In the genomic region with DNA sequence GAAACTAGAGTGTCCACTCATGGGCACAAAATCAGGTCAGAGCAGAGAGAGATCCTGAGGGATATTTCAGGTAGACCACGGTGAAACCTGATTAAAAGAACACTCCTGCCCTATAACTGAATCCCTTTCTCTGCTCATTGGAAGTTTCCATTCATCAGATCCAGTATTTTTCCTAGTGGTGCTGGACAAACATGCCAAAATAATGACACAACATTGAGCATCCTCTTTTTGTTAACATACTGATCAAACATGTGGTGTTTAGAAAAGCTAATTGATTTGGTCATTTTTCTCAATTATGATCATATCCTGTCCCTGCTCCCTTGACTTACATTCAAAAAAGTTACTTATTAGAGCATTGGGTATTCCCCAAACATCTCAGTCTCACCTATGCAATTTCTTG, we compare ENCODE assay signal across 16 cellular contexts. TPM values are rescaled to one million over a fixed set of nuclear protein-coding genes. Genes with fewer than 3 reads are reported as not detected.
A peak's percentile ranks its signal among the peaks of the same experiment; 100 is the strongest.
DNase-seq lines count a peak whose midpoint lies in the region; ATAC-seq and TF ChIP-seq lines count a peak whose summit lies in the region.
"Had no signal": no experiment of that assay in that cellular context is flagged by ENCODE, and none has a peak within 500 bp of the region (broad histone marks: within the 10 kb centered on the region; RNA-seq: fewer than 3 reads in every experiment).

No MANE protein-coding gene starts in this region.

- ATAC-seq in SK-N-SH treated with all-trans-retinoic acid at 6 μM for 48 hours (no peak), PC-3 (peak; percentile 11), HG02852 (IDR thresholded peaks at IDR 0.05; ENCODE audit: unreplicated experiment) (no peak)
- ATAC-seq: GM23338 had no signal

- H3K9ac ChIP-seq in SK-N-SH (no peak overlapping the region), PC-3 (ENCODE audit: low read length) (no peak overlapping the region), smooth muscle cell (ENCODE audit: low read depth) (no peak overlapping the region)
- H3K9ac ChIP-seq: BLaER1 had no signal

- BruUV-seq in PC-3 (replicated peaks; lab: Mats Ljungman, UMichigan): no TSS peak

- no peak overlapping the region for H3K4me3 ChIP-seq in SK-N-SH (ENCODE audit: low read depth in 2 of 2, low read length in 1 of 2)
- no peak overlapping the region for H3K4me3 ChIP-seq in PC-3 (ENCODE audit: low read length)
- H3K4me3 ChIP-seq in smooth muscle cell: no peak overlapping the region
- H3K4me3 ChIP-seq: BLaER1, GM23338 had no signal

- H3K9me3 ChIP-seq in SK-N-SH (no peaks in the 10 kb centered on the region), PC-3 (ENCODE audit: low read length) (no peaks in the 10 kb centered on the region), smooth muscle cell (replicated peaks; ENCODE audit: low read depth) (no peaks in the 10 kb centered on the region)
- H3K9me3 ChIP-seq: BLaER1, Caco-2 had no signal

- no peak for TF ChIP-seq RAD21 in SK-N-SH (IDR thresholded peaks at IDR 0.05; ENCODE audit: low read length)

- CTCF ChIA-PET in SK-N-SH (lab: Yijun Ruan, JAX) (no interaction called here), PC-3 (lab: Charles Lee) (no interaction called here)

- DNase-seq in SK-N-SH (no peak), PC-3 (peak; percentile 51), fibroblast of peridontal ligament (ENCODE audit: extremely low read depth) (peak; percentile 28), smooth muscle cell (lab: John Stamatoyannopoulos, UW; ENCODE audit: unreplicated experiment) (no peak), NCI-H748 treated with DMSO at 0.1 percent for 48 hours (lab: John Stamatoyannopoulos, UW) (no peak), posterior cingulate gyrus (no peak)
- DNase-seq: AML-193; Caco-2; CD8-positive, alpha-beta memory T cell; DND-41; H7 had no signal

- H3K4me2 ChIP-seq in SK-N-SH: peak overlapping the region; percentile 31; the same call in 1 of the 2 replicates
- peak overlapping the region; percentile 10; the same call in 1 of the 2 replicates for H3K4me2 ChIP-seq in PC-3 (ENCODE audit: low read length)
- peak overlapping the region; percentile 50 for H3K4me2 ChIP-seq in smooth muscle cell
- H3K4me2 ChIP-seq: BLaER1, GM23338 had no signal

- POLR2A ChIA-PET in SK-N-SH (lab: Yijun Ruan, JAX): no interaction called here
- POLR2A ChIA-PET in PC-3 (lab: Charles Lee; ENCODE audit: unreplicated experiment): no interaction called here

- H3K27ac ChIP-seq in SK-N-SH (ENCODE audit: low read depth in 2 of 2, low read length in 1 of 2) (no peak overlapping the region), PC-3 (ENCODE audit: low read length) (no peak overlapping the region), smooth muscle cell (ENCODE audit: low read depth) (no peak overlapping the region)
- H3K27ac ChIP-seq: 22Rv1, BLaER1 had no signal

- intact Hi-C loops in PC-3 (cut with micrococcal nuclease): no loop called here
- intact Hi-C loops in posterior cingulate gyrus (cut with DNase I): no loop called here

- H3K79me2 ChIP-seq in SK-N-SH (ENCODE audit: insufficient read depth) (no peaks in the 10 kb centered on the region), PC-3 (ENCODE audit: low read length) (no peaks in the 10 kb centered on the region), smooth muscle cell (ENCODE audit: low read depth) (no peaks in the 10 kb centered on the region)

- H3K36me3 ChIP-seq in SK-N-SH (replicated peaks in 1 of 2; ENCODE audit: control insufficient read depth in 1 of 2, insufficient read depth in 2 of 2, low read length in 1 of 2) (peaks cover 0 to 12% of the 10 kb centered on the region in 2 experiments), PC-3 (ENCODE audit: low read depth, low read length) (no peaks in the 10 kb centered on the region), smooth muscle cell (ENCODE audit: low read depth) (no peaks in the 10 kb centered on the region)
- H3K36me3 ChIP-seq: BLaER1 had no signal

- H3K4me1 ChIP-seq in SK-N-SH (ENCODE audit: control insufficient read depth in 1 of 2, insufficient read depth in 2 of 2, low read depth in 1 of 2, low read length in 1 of 2) (peaks cover 0 to 19% of the 10 kb centered on the region in 2 experiments; a peak in 2 of 4 replicates), PC-3 (ENCODE audit: insufficient read depth, low read length) (peaks cover 58% of the 10 kb centered on the region), smooth muscle cell (ENCODE audit: low read depth) (no peaks in the 10 kb centered on the region)
- H3K4me1 ChIP-seq: BLaER1, Caco-2 had no signal

- no peak overlapping the region for H2AFZ ChIP-seq in SK-N-SH (ENCODE audit: low read depth)
- no peak overlapping the region for H2AFZ ChIP-seq in PC-3 (ENCODE audit: low read length)
- H2AFZ ChIP-seq in smooth muscle cell (ENCODE audit: low read depth): no peak overlapping the region
- H2AFZ ChIP-seq: GM23338 had no signal

- H4K20me1 ChIP-seq in SK-N-SH (ENCODE audit: insufficient read depth): no peaks in the 10 kb centered on the region
- no peaks in the 10 kb centered on the region for H4K20me1 ChIP-seq in PC-3 (ENCODE audit: low read length)
- H4K20me1 ChIP-seq in smooth muscle cell (ENCODE audit: low read depth): no peaks in the 10 kb centered on the region
- H4K20me1 ChIP-seq: BLaER1 had no signal

- H3F3A ChIP-seq in SK-N-SH (replicated peaks; ENCODE audit: insufficient read depth) (no peaks in the 10 kb centered on the region), PC-3 (ENCODE audit: low read length, unreplicated experiment) (no peaks in the 10 kb centered on the region), smooth muscle cell (ENCODE audit: low read depth) (no peaks in the 10 kb centered on the region)

- TF ChIP-seq EP300 in SK-N-SH (IDR thresholded peaks at IDR 0.05; ENCODE audit: borderline replicate concordance in 1 of 2, low read depth in 1 of 2, low read length in 1 of 2): no peak

- no peaks in the 10 kb centered on the region for H3K27me3 ChIP-seq in SK-N-SH (ENCODE audit: insufficient read depth)
- H3K27me3 ChIP-seq in PC-3 (ENCODE audit: low read length): no peaks in the 10 kb centered on the region
- no peaks in the 10 kb centered on the region for H3K27me3 ChIP-seq in smooth muscle cell (ENCODE audit: low read depth)
- H3K27me3 ChIP-seq: BLaER1 had no signal

- 91% methylated on average over 1 of the region's 1 CpG for WGBS in SK-N-SH (ENCODE audit: low lambda C conversion rate)
- 100% methylated on average over 1 of the region's 1 CpG for WGBS in smooth muscle cell (ENCODE audit: low lambda C conversion rate)

- TF ChIP-seq CTCF in SK-N-SH (IDR thresholded peaks at IDR 0.05): no peak
- TF ChIP-seq CTCF in PC-3 (conservative IDR thresholded peaks at IDR 0.05; ENCODE audit: low read depth, low read length): no peak
- no peak for TF ChIP-seq CTCF in smooth muscle cell (IDR thresholded peaks at IDR 0.05; ENCODE audit: borderline replicate concordance, insufficient read depth, poor library complexity, severe bottlenecking)

- H3K9me2 ChIP-seq in SK-N-SH (no peaks in the 10 kb centered on the region), PC-3 (replicated peaks; ENCODE audit: low read length) (no peaks in the 10 kb centered on the region)

TF ChIP-seq in SK-N-SH, 30 proteins besides CTCF, POLR2A, EP300 and RAD21 (continues in another document):
- TF ChIP-seq FOXJ3 (CRISPR knock-in tag; IDR thresholded peaks at IDR 0.05) (no peak), SMC3 (IDR thresholded peaks at IDR 0.05; ENCODE audit: low read depth, low read length) (no peak), MEF2A (IDR thresholded peaks at IDR 0.05; ENCODE audit: borderline replicate concordance, low read depth) (no peak), MXI1 (IDR thresholded peaks at IDR 0.05; ENCODE audit: low read depth, low read length) (no peak), GATA2 (CRISPR knock-in tag; IDR thresholded peaks at IDR 0.05) (no peak), FOXM1 (IDR thresholded peaks at IDR 0.05; ENCODE audit: low read depth) (no peak)
- TF ChIP-seq, protein P1, sequence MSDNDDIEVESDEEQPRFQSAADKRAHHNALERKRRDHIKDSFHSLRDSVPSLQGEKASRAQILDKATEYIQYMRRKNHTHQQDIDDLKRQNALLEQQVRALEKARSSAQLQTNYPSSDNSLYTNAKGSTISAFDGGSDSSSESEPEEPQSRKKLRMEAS (IDR thresholded peaks at IDR 0.05; ENCODE audit: low read depth): no peak

TF ChIP-seq in SK-N-SH treated with all-trans-retinoic acid at 6 μM for 48 hours, 23 proteins besides CTCF, POLR2A, EP300 and RAD21 (continues in another document):
- no peak for TF ChIP-seq TCF4 (CRISPR knock-in tag; IDR thresholded peaks at IDR 0.05; ENCODE audit: borderline replicate concordance)
- TF ChIP-seq, protein P2, sequence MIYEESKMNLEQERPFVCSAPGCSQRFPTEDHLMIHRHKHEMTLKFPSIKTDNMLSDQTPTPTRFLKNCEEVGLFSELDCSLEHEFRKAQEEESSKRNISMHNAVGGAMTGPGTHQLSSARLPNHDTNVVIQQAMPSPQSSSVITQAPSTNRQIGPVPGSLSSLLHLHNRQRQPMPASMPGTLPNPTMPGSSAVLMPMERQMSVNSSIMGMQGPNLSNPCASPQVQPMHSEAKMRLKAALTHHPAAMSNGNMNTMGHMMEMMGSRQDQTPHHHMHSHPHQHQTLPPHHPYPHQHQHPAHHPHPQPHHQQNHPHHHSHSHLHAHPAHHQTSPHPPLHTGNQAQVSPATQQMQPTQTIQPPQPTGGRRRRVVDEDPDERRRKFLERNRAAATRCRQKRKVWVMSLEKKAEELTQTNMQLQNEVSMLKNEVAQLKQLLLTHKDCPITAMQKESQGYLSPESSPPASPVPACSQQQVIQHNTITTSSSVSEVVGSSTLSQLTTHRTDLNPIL (CRISPR knock-in tag; IDR thresholded peaks at IDR 0.05; ENCODE audit: low read depth): no peak

RNA-seq across cellular contexts. Expression of a gene that starts 27.2 kb away (rescaled TPM):
- polyA plus RNA-seq in SK-N-SH (2012; rRNA removed) (208 and 248 TPM in 2 replicates), smooth muscle cell (11.6 and 18.4 TPM in 2 replicates)
- 213 and 251 TPM in 2 replicates for polyA plus RNA-seq in SK-N-SH (2012; cell fraction: cytosol; rRNA removed)
- 108 and 152 TPM in 2 replicates for polyA plus RNA-seq in SK-N-SH (2012; cell fraction: nucleus; rRNA removed)
- total RNA-seq in PC-3 (2014; rRNA removed) (24.4 and 27.3 TPM in 2 replicates), smooth muscle cell (12.4 and 15.1 TPM in 2 replicates)
- total RNA-seq: Caco-2; CD8-positive, alpha-beta memory T cell had no signal

RNA-seq across cellular contexts. Expression of a gene that starts 39.4 kb away (rescaled TPM):
- polyA plus RNA-seq in SK-N-SH (2012; rRNA removed): 6.0 and 11.3 TPM in 2 replicates
- polyA plus RNA-seq in SK-N-SH (2012; cell fraction: cytosol; rRNA removed): 8.7 and 9.8 TPM in 2 replicates
- polyA plus RNA-seq in SK-N-SH (2012; cell fraction: nucleus; rRNA removed): 6.1 and 11.5 TPM in 2 replicates
- 11.5 and 27.3 TPM in 2 replicates for total RNA-seq in PC-3 (2014; rRNA removed)
- total RNA-seq in smooth muscle cell: 0.58 and 5.0 TPM in 2 replicates
- polyA plus RNA-seq in smooth muscle cell: 0.92 and 3.0 TPM in 2 replicates
- total RNA-seq: CD8-positive, alpha-beta memory T cell had no signal
- polyA plus RNA-seq: CD8-positive, alpha-beta memory T cell had no signal

Comparison
In these comparisons a context has a peak if more than half of its experiments do, and no peak if none do; other contexts are left out.
1. DNase-seq: peak in PC-3 (single experiment) and fibroblast of peridontal ligament (single experiment); none in SK-N-SH (single experiment), smooth muscle cell (single experiment), NCI-H748 treated with DMSO at 0.1 percent for 48 hours (single experiment) and posterior cingulate gyrus (0 of 10).
2. Peak in every context shown above with its lines, with median percentiles within 50 percentile points of each other: H3K4me2 ChIP-seq.